ENCODE assay signal across 8 cellular contexts in the genomic region with DNA sequence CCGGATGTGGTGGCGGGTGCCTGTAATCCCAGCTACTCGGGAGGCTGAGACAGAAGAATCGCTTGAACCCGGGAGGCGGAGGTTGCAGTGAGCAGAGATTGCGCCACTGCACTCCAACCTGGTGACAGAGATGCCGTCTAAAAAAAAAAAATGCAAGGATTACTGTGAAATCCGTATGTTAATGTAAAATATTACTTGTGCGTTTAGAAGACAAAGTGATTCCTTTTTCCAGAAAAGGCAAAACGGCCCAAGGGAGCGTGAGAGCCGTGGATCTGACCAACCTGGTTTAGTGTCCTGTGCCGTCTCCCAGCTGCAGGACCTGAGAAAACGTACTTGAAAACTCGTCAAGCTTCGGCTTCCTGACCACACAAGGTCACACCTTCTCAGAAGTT. TPM values are rescaled to one million over a fixed set of nuclear protein-coding genes. Genes with fewer than 3 reads are reported as not detected.
DNase-seq lines count a peak whose midpoint lies in the region; ATAC-seq, FAIRE-seq and TF ChIP-seq lines count a peak whose summit lies in the region.

No MANE protein-coding gene starts in this region.

- H3K36me3 ChIP-seq in HUES6 (ENCODE audit: control insufficient read depth, insufficient read depth, low read length) (no peaks in the 10 kb centered on the region; the same call in 1 of the 2 replicates), iPS-18a (ENCODE audit: control insufficient read depth, low read depth, low read length) (peaks cover 3% of the 10 kb centered on the region)

- H3K36me3 Mint-ChIP-seq in activated T-helper 2 cell treated with anti-CD3 and anti-CD28 coated beads, Interferon-gamma antibody, Interleukin-2, Interleukin-4, amounts not matched to agents 10 μg/mL and 5 μg/mL and 100 μg/mL, durations not matched to agents 14 hours and 24 hours and 36 hours (ENCODE audit: low read depth), result peaks cover 6% of the 10 kb centered on the region
- no peaks in the 10 kb centered on the region for H3K36me3 Mint-ChIP-seq in stimulated activated memory B cell treated with anti-CD40 and anti-IgM and Interleukin-4, amounts not matched to agents 10 μg/mL and 1 μg/mL and 100 μg/mL, for 72 hours

- H3K27ac ChIP-seq in HUES6 (ENCODE audit: low read depth, low read length), result no peak overlapping the region
- no peak overlapping the region for H3K27ac ChIP-seq in iPS-18a (ENCODE audit: low read length)

- CTCF ChIA-PET in HEK293T (lab: Yijun Ruan, JAX), result interaction anchor here (0.5 to 5.8 kb wide), 2 partner anchors 14 to 344 kb away, joined by 6 to 38 read pairs; no protein-coding TSS in a partner anchor

- peaks cover 3% of the 10 kb centered on the region for H3K4me1 ChIP-seq in HUES6 (ENCODE audit: control insufficient read depth, insufficient read depth, low read length)
- peaks cover 3% of the 10 kb centered on the region for H3K4me1 ChIP-seq in iPS-18a (ENCODE audit: control insufficient read depth, low read depth, low read length)

- no peaks in the 10 kb centered on the region for H3K27me3 Mint-ChIP-seq in activated T-helper 2 cell treated with anti-CD3 and anti-CD28 coated beads, Interferon-gamma antibody, Interleukin-2, Interleukin-4, amounts not matched to agents 10 μg/mL and 5 μg/mL and 100 μg/mL, durations not matched to agents 14 hours and 24 hours and 36 hours (ENCODE audit: low read depth)
- H3K27me3 Mint-ChIP-seq in stimulated activated memory B cell treated with anti-CD40 and anti-IgM and Interleukin-4, amounts not matched to agents 10 μg/mL and 1 μg/mL and 100 μg/mL, for 72 hours, result no peaks in the 10 kb centered on the region

- DNase-seq in activated T-helper 2 cell treated with anti-CD3 and anti-CD28 coated beads, Interferon-gamma antibody, Interleukin-2, Interleukin-4, amounts not matched to agents 10 μg/mL and 5 μg/mL and 100 μg/mL, durations not matched to agents 14 hours and 24 hours and 36 hours (ENCODE audit: low spot score), result no peak
- DNase-seq in urothelium cell line (ENCODE audit: low spot score) (no peak), HEK293T (ENCODE audit: extremely low spot score) (no peak), OCI-M2 (lab: John Stamatoyannopoulos, UW; ENCODE audit: unreplicated experiment) (no peak)

- no peak for FAIRE-seq in urothelium cell line (lab: Jason Lieb, UNC)

- peak overlapping the region; percentile 83 for H3K9ac ChIP-seq in HUES6 (ENCODE audit: low read length)
- H3K9ac ChIP-seq in iPS-18a (ENCODE audit: low read length), result peak overlapping the region; percentile 49

- peak overlapping the region; percentile 58 for H3K27ac Mint-ChIP-seq in activated T-helper 2 cell treated with anti-CD3 and anti-CD28 coated beads, Interferon-gamma antibody, Interleukin-2, Interleukin-4, amounts not matched to agents 10 μg/mL and 5 μg/mL and 100 μg/mL, durations not matched to agents 14 hours and 24 hours and 36 hours
- H3K27ac Mint-ChIP-seq in stimulated activated memory B cell treated with anti-CD40 and anti-IgM and Interleukin-4, amounts not matched to agents 10 μg/mL and 1 μg/mL and 100 μg/mL, for 72 hours, result peak overlapping the region; percentile 84

- peak overlapping the region; percentile 83 for H3K4me3 Mint-ChIP-seq in activated T-helper 2 cell treated with anti-CD3 and anti-CD28 coated beads, Interferon-gamma antibody, Interleukin-2, Interleukin-4, amounts not matched to agents 10 μg/mL and 5 μg/mL and 100 μg/mL, durations not matched to agents 14 hours and 24 hours and 36 hours (ENCODE audit: low read depth)
- peak overlapping the region; percentile 85 for H3K4me3 Mint-ChIP-seq in stimulated activated memory B cell treated with anti-CD40 and anti-IgM and Interleukin-4, amounts not matched to agents 10 μg/mL and 1 μg/mL and 100 μg/mL, for 72 hours

- POLR2A ChIA-PET in HEK293T (lab: Yijun Ruan, JAX), result interaction anchor here (1.0 to 5.3 kb wide), 5 partner anchors 10 to 481 kb away, joined by 3 to 39 read pairs (median 3); a partner anchor contains a TSS

- no peak for ATAC-seq in stimulated activated memory B cell treated with anti-CD40 and anti-IgM and Interleukin-4, amounts not matched to agents 10 μg/mL and 1 μg/mL and 100 μg/mL, for 72 hours
- no peak for ATAC-seq in HG03108 (IDR thresholded peaks at IDR 0.05; ENCODE audit: unreplicated experiment)

- peaks cover 21% of the 10 kb centered on the region for H3K4me1 Mint-ChIP-seq in activated T-helper 2 cell treated with anti-CD3 and anti-CD28 coated beads, Interferon-gamma antibody, Interleukin-2, Interleukin-4, amounts not matched to agents 10 μg/mL and 5 μg/mL and 100 μg/mL, durations not matched to agents 14 hours and 24 hours and 36 hours (ENCODE audit: low read depth)
- peaks cover 23% of the 10 kb centered on the region for H3K4me1 Mint-ChIP-seq in stimulated activated memory B cell treated with anti-CD40 and anti-IgM and Interleukin-4, amounts not matched to agents 10 μg/mL and 1 μg/mL and 100 μg/mL, for 72 hours

- no peaks in the 10 kb centered on the region for H3K27me3 ChIP-seq in HUES6 (ENCODE audit: control insufficient read depth, insufficient read depth, low read length)
- no peaks in the 10 kb centered on the region for H3K27me3 ChIP-seq in iPS-18a (ENCODE audit: control insufficient read depth, insufficient read depth, low read length)

- intact Hi-C loops in activated T-helper 2 cell treated with anti-CD3 and anti-CD28 coated beads, Interferon-gamma antibody, Interleukin-2, Interleukin-4, amounts not matched to agents 10 μg/mL and 5 μg/mL and 100 μg/mL, durations not matched to agents 14 hours and 24 hours and 36 hours (cut with micrococcal nuclease), result loop anchor here (2.0 to 5.0 kb wide), 3 partner anchors 41 to 73 kb away; a partner anchor contains a TSS

- H3K9me3 ChIP-seq in HUES6 (ENCODE audit: control insufficient read depth, insufficient read depth, low read depth, low read length), result no peaks in the 10 kb centered on the region
- H3K9me3 ChIP-seq in iPS-18a (ENCODE audit: control insufficient read depth, low read depth, low read length), result no peaks in the 10 kb centered on the region

- no peaks in the 10 kb centered on the region for H3K9me3 Mint-ChIP-seq in activated T-helper 2 cell treated with anti-CD3 and anti-CD28 coated beads, Interferon-gamma antibody, Interleukin-2, Interleukin-4, amounts not matched to agents 10 μg/mL and 5 μg/mL and 100 μg/mL, durations not matched to agents 14 hours and 24 hours and 36 hours
- no peaks in the 10 kb centered on the region for H3K9me3 Mint-ChIP-seq in stimulated activated memory B cell treated with anti-CD40 and anti-IgM and Interleukin-4, amounts not matched to agents 10 μg/mL and 1 μg/mL and 100 μg/mL, for 72 hours

- H3K4me3 ChIP-seq in HUES6 (ENCODE audit: low read depth, low read length), result peak overlapping the region; percentile 73
- peak overlapping the region; percentile 70 for H3K4me3 ChIP-seq in iPS-18a (ENCODE audit: low read length)

TF ChIP-seq in HEK293T, 16 proteins besides CTCF, POLR2A, EP300 and RAD21:
- TF ChIP-seq LEF1 (IDR thresholded peaks at IDR 0.05; ENCODE audit: borderline replicate concordance), result no peak
- no peak for TF ChIP-seq FOXA1 (IDR thresholded peaks at IDR 0.05)
- no peak for TF ChIP-seq SUZ12 (IDR thresholded peaks at IDR 0.05)

RNA-seq across cellular contexts. Expression of a gene that starts 0.9 kb away (rescaled TPM):
- 44.3 and 44.8 TPM in 2 replicates for total RNA-seq in activated T-helper 2 cell treated with anti-CD3 and anti-CD28 coated beads, Interferon-gamma antibody, Interleukin-2, Interleukin-4, amounts not matched to agents 10 μg/mL and 5 μg/mL and 100 μg/mL, durations not matched to agents 14 hours and 24 hours and 36 hours

RNA-seq across cellular contexts. Expression of a gene that starts 37.0 kb away (rescaled TPM):
- total RNA-seq in activated T-helper 2 cell treated with anti-CD3 and anti-CD28 coated beads, Interferon-gamma antibody, Interleukin-2, Interleukin-4, amounts not matched to agents 10 μg/mL and 5 μg/mL and 100 μg/mL, durations not matched to agents 14 hours and 24 hours and 36 hours, result 0.05 and 0.09 TPM in 2 replicates
